In the genomic region with DNA sequence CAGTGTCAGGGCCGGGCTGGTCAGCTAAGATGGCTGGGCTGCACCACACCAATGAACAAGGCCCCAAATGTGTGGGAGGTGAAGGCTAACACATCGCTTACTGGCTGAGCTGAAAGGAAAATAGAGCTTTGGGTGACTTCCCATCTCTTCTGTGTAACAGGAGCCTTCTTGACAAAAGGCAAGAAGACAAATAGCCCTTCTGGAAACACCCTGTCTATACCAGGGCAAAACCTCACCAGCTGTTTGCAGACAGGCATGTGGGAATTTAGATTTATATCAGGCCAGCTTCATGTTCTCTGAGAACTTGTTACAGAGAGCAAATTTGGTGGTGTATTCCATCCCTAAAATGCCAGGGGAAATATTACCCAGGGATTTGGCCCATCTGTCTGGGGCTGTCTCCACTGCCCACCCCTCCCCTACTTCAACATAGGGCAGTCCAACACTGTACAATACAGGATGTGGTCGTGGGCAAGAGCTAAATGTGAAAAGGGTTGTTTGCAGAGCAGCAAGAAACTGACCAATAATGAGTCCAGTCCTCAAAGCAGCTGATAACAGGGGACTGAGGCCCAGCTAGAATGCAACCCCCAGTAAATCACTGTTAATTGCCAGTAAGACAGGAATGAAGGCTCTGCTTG, we compare ENCODE assay signal across 10 cellular contexts. TPM values are rescaled to one million over a fixed set of nuclear protein-coding genes. Genes with fewer than 3 reads are reported as not detected.
DNase-seq lines count a peak whose midpoint lies in the region; ATAC-seq and TF ChIP-seq lines count a peak whose summit lies in the region.
"Had no signal": no experiment of that assay in that cellular context is flagged by ENCODE, and none has a peak within 500 bp of the region (broad histone marks: within the 10 kb centered on the region; RNA-seq: fewer than 3 reads in every experiment).

No MANE protein-coding gene starts in this region.

- DNase-seq in ELF-1 (ENCODE audit: low read depth, low spot score) (peak; percentile 36), M059J (ENCODE audit: low read depth) (peak; percentile 61), ovary (peak; percentile 57 to 65 (median 61)), NCI-H2171 treated with DMSO at 0.1 percent for 48 hours (lab: John Stamatoyannopoulos, UW) (no peak), D341Med (ENCODE audit: low spot score) (no peak), amniotic stem cell (lab: John Stamatoyannopoulos, UW) (no peak)
- DNase-seq: naive thymus-derived CD4-positive, alpha-beta T cell; NCI-H187 had no signal

- H3K4me3 ChIP-seq in gastroesophageal sphincter: no peak overlapping the region
- H3K4me3 ChIP-seq in ovary: no peak overlapping the region

- H3K27ac ChIP-seq in gastroesophageal sphincter (peak overlapping the region; percentile 1 to 79 (median 66)), ovary (peak overlapping the region; percentile 44 to 84)

- H3K36me3 ChIP-seq in gastroesophageal sphincter (no peaks in the 10 kb centered on the region), ovary (no peaks in the 10 kb centered on the region)

- no peak for TF ChIP-seq EP300 in gastroesophageal sphincter (IDR thresholded peaks at IDR 0.05)
- no peak for TF ChIP-seq EP300 in ovary (IDR thresholded peaks at IDR 0.05)

- H3K4me1 ChIP-seq in gastroesophageal sphincter (peaks cover 0 to 41% (median 12%) of the 10 kb centered on the region in 3 donors), ovary (ENCODE audit: insufficient read depth) (peaks cover 17% of the 10 kb centered on the region)

- ATAC-seq in gastroesophageal sphincter (peak; percentile 40), HG03280 (IDR thresholded peaks at IDR 0.05; ENCODE audit: unreplicated experiment) (no peak)
- ATAC-seq: naive thymus-derived CD4-positive, alpha-beta T cell had no signal

- no peak for TF ChIP-seq POLR2A in gastroesophageal sphincter (IDR thresholded peaks at IDR 0.05)
- TF ChIP-seq POLR2A in ovary (IDR thresholded peaks at IDR 0.05): no peak

- H3K9me3 ChIP-seq in gastroesophageal sphincter (no peaks in the 10 kb centered on the region), ovary (no peaks in the 10 kb centered on the region)

- intact Hi-C loops in ovary (cut with DNase I): no loop called here

- H3K27me3 ChIP-seq in gastroesophageal sphincter (no peaks in the 10 kb centered on the region), ovary (no peaks in the 10 kb centered on the region)

- TF ChIP-seq CTCF in gastroesophageal sphincter (IDR thresholded peaks at IDR 0.05) (no peak), ovary (IDR thresholded peaks at IDR 0.05) (no peak)

- 25% methylated on average over 3 of the region's 3 CpGs; no CpG with 5 or more reads in 1 of the 2 donors for WGBS in gastroesophageal sphincter (ENCODE audit: low coverage in 1 of 2), 2 donors
- WGBS in ovary, 3 donors: 2 to 8% (median 4%) methylated on average over 3 of the region's 3 CpGs

RNA-seq across cellular contexts. Expression of gene AFAP1L2, which starts 37.1 kb away (rescaled TPM):
- 0.44 and 1.7 TPM in 2 replicates for total RNA-seq in M059J (2014; rRNA removed; shearing (Covaris generic))
- total RNA-seq in gastroesophageal sphincter: 10 to 100 TPM; 20.5 to 29.5 (median 23.9) TPM
- 10 to 100 TPM in 6 of 7 donors, 1 to 10 TPM in 1; 9.8 to 53.7 (median 25.3) TPM for total RNA-seq in ovary
- 10 to 100 TPM; 18.7 to 19.5 TPM for polyA plus RNA-seq in ovary

Comparison
In these comparisons a context has a peak if more than half of its experiments do, and no peak if none do; other contexts are left out.
1. DNase-seq: peak in ELF-1 (single experiment), M059J (single experiment) and ovary (5 of 5); none in NCI-H2171 treated with DMSO at 0.1 percent for 48 hours (single experiment), D341Med (single experiment) and amniotic stem cell (single experiment).